1 cellular context compared by ENCODE assay signal in genomic region chrX:109654710-109655109, GRCh38.
TF ChIP-seq lines count a peak whose summit lies in the region.

No MANE protein-coding gene starts in this region.

TF ChIP-seq in HepG2, 621 proteins besides CTCF, POLR2A, EP300 and RAD21:
- TF ChIP-seq SKIL (CRISPR knock-in tag; IDR thresholded peaks at IDR 0.05; ENCODE audit: borderline replicate concordance), result no peak
- no peak for TF ChIP-seq ZNF446 (CRISPR knock-in tag; IDR thresholded peaks at IDR 0.05)
- TF ChIP-seq SNAPC5 (CRISPR knock-in tag; IDR thresholded peaks at IDR 0.05; ENCODE audit: borderline replicate concordance), result no peak
- TF ChIP-seq BHLHE40 (IDR thresholded peaks at IDR 0.05; ENCODE audit: low read length), result no peak
- 0 out of 2 replicates have a peak, but pooled peaks have one; percentile 27 for TF ChIP-seq POLR2G (IDR thresholded peaks at IDR 0.05; ENCODE audit: low read depth, low read length)
- TF ChIP-seq ZNF256 (CRISPR knock-in tag; conservative IDR thresholded peaks at IDR 0.05), result no peak
- TF ChIP-seq RBM22 (optimal IDR thresholded peaks at IDR 0.05; ENCODE audit: low read length), result peak; percentile 94
- no peak for TF ChIP-seq NFYB (CRISPR knock-in tag; IDR thresholded peaks at IDR 0.05)
- TF ChIP-seq HOXA5 (CRISPR knock-in tag; IDR thresholded peaks at IDR 0.05), result no peak
- no peak for TF ChIP-seq EHMT2 (IDR thresholded peaks at IDR 0.05; ENCODE audit: borderline replicate concordance, low read depth, low read length)
TF ChIP-seq in HepG2: peak in this region for 2.
